Comparison of ENCODE assay signal across 10 cellular contexts in the genomic region with DNA sequence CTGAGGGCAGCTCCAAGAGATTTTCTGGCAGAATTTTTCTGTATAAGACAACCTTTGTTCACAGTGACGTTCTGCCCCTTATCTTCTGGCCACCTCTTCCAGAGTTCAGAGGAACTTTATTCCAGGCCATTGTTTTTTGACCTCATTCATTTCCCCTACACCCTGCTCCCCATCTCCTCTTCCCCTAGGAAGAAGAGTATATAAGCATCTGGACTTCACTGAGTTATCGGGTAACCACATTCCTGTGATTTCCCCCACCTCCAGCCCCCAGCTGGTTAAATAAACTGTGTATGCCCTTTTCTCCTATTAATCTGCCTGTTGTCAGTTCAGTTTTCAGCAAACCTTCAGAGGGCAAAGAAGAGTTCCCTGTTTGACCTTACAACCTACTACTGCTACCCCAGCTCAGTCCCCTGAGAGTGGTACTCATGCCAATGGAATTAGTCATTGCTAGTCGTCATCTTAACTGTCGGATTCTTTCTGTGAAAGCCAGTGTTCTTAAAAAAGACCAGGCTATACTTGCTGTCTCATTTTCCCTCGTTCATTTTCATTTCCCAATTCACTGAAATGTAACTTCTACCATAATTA. TPM values are rescaled to one million over a fixed set of nuclear protein-coding genes. Genes with fewer than 3 reads are reported as not detected.
DNase-seq lines count a peak whose midpoint lies in the region; ATAC-seq, FAIRE-seq and TF ChIP-seq lines count a peak whose summit lies in the region.
"Had no signal": no experiment of that assay in that cellular context is flagged by ENCODE, and none has a peak within 500 bp of the region (broad histone marks: within the 10 kb centered on the region; RNA-seq: fewer than 3 reads in every experiment).

No MANE protein-coding gene starts in this region.

- CTCF ChIA-PET in GM12878 (lab: Yijun Ruan, JAX) = interaction anchor here (0.6 kb wide), 1 partner anchor 31 kb away, joined by 3 read pairs; no protein-coding TSS in a partner anchor
- CTCF ChIA-PET in activated CD4-positive, alpha-beta memory T cell treated with anti-CD3 and anti-CD28 coated beads for 36 hours (lab: Charles Lee) = interaction anchor here (1.3 to 1.5 kb wide), 2 partner anchors 12 to 147 kb away, joined by 3 to 4 read pairs; a partner anchor contains a TSS

- RAD21 ChIA-PET in GM12878 (lab: Charles Lee; ENCODE audit: unreplicated experiment) = interaction anchor here (2.3 kb wide), 1 partner anchor 147 kb away, joined by 10 read pairs; a partner anchor contains a TSS

- no peaks in the 10 kb centered on the region for H3K36me3 Mint-ChIP-seq in activated T-cell treated with anti-CD3 and anti-CD28 coated beads, Interleukin-2, amount 50 U/mL, for 4 hours (ENCODE audit: insufficient read depth)
- no peaks in the 10 kb centered on the region for H3K36me3 Mint-ChIP-seq in activated CD4-positive, alpha-beta memory T cell treated with anti-CD3 and anti-CD28 coated beads for 36 hours

- FAIRE-seq in GM12878 (lab: Jason Lieb, UNC) = no peak
- FAIRE-seq: GM18507 had no signal

- no peak for TF ChIP-seq POLR2A in GM12878 (IDR thresholded peaks at IDR 0.05; ENCODE audit: low read depth, low read length)
- no peak for TF ChIP-seq POLR2A in right lobe of liver (IDR thresholded peaks at IDR 0.05)

- no peaks in the 10 kb centered on the region for H3K4me1 Mint-ChIP-seq in activated T-cell treated with anti-CD3 and anti-CD28 coated beads, Interleukin-2, amount 50 U/mL, for 4 hours (ENCODE audit: low read depth)
- H3K4me1 Mint-ChIP-seq in activated CD4-positive, alpha-beta memory T cell treated with anti-CD3 and anti-CD28 coated beads for 36 hours (ENCODE audit: low read depth) = no peaks in the 10 kb centered on the region
- H3K4me1 Mint-ChIP-seq: activated CD4-positive, alpha-beta memory T cell treated with anti-CD3 and anti-CD28 coated beads, Interleukin-2, amount 10 ng/mL, durations not matched to agents 7 days and 5 days had no signal

- TF ChIP-seq RAD21 in GM12878 (IDR thresholded peaks at IDR 0.05; ENCODE audit: insufficient read depth, low read depth, low read length) = no peak

- in situ Hi-C loops in GM12878 (cut with MboI) = no loop called here
- in situ Hi-C loops in GM13976 (cut with MboI; ENCODE audit: low sequenced_read_pairs, unreplicated experiment) = no loop called here

- BruUV-seq in GM12878 (replicated peaks; lab: Mats Ljungman, UMichigan) = no TSS peak

- no peak overlapping the region for H3K4me3 ChIP-seq in BLaER1
- H3K4me3 ChIP-seq in GM12878 = no peak overlapping the region
- H3K4me3 ChIP-seq in right lobe of liver = no peak overlapping the region

- H3K27ac ChIP-seq in BLaER1 = no peak overlapping the region
- H3K27ac ChIP-seq in GM12878 (ENCODE audit: control insufficient read depth, insufficient read depth) = no peak overlapping the region
- peak overlapping the region; percentile 53 to 75 (median 68) for H3K27ac ChIP-seq in right lobe of liver

- POLR2A ChIA-PET in GM12878 (lab: Charles Lee) = interaction anchor here (0.6 kb wide), 1 partner anchor 24 kb away, joined by 6 read pairs; no protein-coding TSS in a partner anchor
- POLR2A ChIA-PET in activated CD4-positive, alpha-beta memory T cell treated with anti-CD3 and anti-CD28 coated beads for 36 hours (lab: Charles Lee) = no interaction called here

- H3K9ac ChIP-seq in BLaER1 (no peak overlapping the region), GM12878 (ENCODE audit: control insufficient read depth, insufficient read depth, low read length) (no peak overlapping the region)

- H4K20me1 ChIP-seq in BLaER1 (no peaks in the 10 kb centered on the region), GM12878 (ENCODE audit: control insufficient read depth, insufficient read depth) (no peaks in the 10 kb centered on the region)

- DNase-seq in GM12878 (ENCODE audit: low read depth, low spot score) (no peak), right lobe of liver (no peak), GM13976 (ENCODE audit: low spot score) (no peak)
- no peak for DNase-seq in activated T-cell treated with anti-CD3 and anti-CD28 coated beads, Interleukin-2, amount 50 U/mL, for 4 hours
- no peak for DNase-seq in activated CD4-positive, alpha-beta memory T cell treated with anti-CD3 and anti-CD28 coated beads for 36 hours
- DNase-seq: activated CD4-positive, alpha-beta memory T cell treated with anti-CD3 and anti-CD28 coated beads, Interleukin-2, amount 10 ng/mL, durations not matched to agents 7 days and 5 days had no signal

- no peak for TF ChIP-seq CTCF in GM12878 (IDR thresholded peaks at IDR 0.05 in 2 of 3, conservative IDR thresholded peaks at IDR 0.05 in 1 of 3; ENCODE audit: control insufficient read depth in 2 of 3, extremely low read depth in 1 of 3, insufficient read depth in 1 of 3, low read depth in 3 of 3, low read length in 3 of 3)
- TF ChIP-seq CTCF in right lobe of liver (IDR thresholded peaks at IDR 0.05) = no peak
- TF ChIP-seq CTCF in GM13976 (IDR thresholded peaks at IDR 0.05; ENCODE audit: borderline replicate concordance, control extremely low read depth, extremely low read depth, insufficient read depth, missing control alignments) = no peak

- SMC1A ChIA-PET in GM12878 (lab: Charles Lee; ENCODE audit: uncharacterized antibody, unreplicated experiment) = interaction anchor here (0.7 kb wide), 1 partner anchor 13 kb away, joined by 4 read pairs; no protein-coding TSS in a partner anchor

- H3K4me3 Mint-ChIP-seq in activated T-cell treated with anti-CD3 and anti-CD28 coated beads, Interleukin-2, amount 50 U/mL, for 4 hours = no peak overlapping the region
- no peak overlapping the region for H3K4me3 Mint-ChIP-seq in activated CD4-positive, alpha-beta memory T cell treated with anti-CD3 and anti-CD28 coated beads for 36 hours
- H3K4me3 Mint-ChIP-seq: activated CD4-positive, alpha-beta memory T cell treated with anti-CD3 and anti-CD28 coated beads, Interleukin-2, amount 10 ng/mL, durations not matched to agents 7 days and 5 days had no signal

- H2AFZ ChIP-seq in GM12878 (ENCODE audit: control insufficient read depth, low read depth, low read length) = no peak overlapping the region

- peak; percentile 60 for ATAC-seq in HG03469 (IDR thresholded peaks at IDR 0.05; ENCODE audit: unreplicated experiment)
- ATAC-seq in GM12878 = peak; percentile 78
- ATAC-seq in right lobe of liver = peak; percentile 79 to 91 (median 88)
- no peak for ATAC-seq in activated T-cell treated with anti-CD3 and anti-CD28 coated beads, Interleukin-2, amount 50 U/mL, for 4 hours
- ATAC-seq in HG03175 (IDR thresholded peaks at IDR 0.05; ENCODE audit: unreplicated experiment) = no peak

- peak overlapping the region; percentile 23 for H3K4me2 ChIP-seq in BLaER1
- H3K4me2 ChIP-seq in GM12878 (ENCODE audit: control insufficient read depth, insufficient read depth) = no peak overlapping the region

- H3K36me3 ChIP-seq in BLaER1 (no peaks in the 10 kb centered on the region), GM12878 (ENCODE audit: control insufficient read depth in 2 of 2, insufficient read depth in 2 of 2, low read length in 1 of 2) (no peaks in the 10 kb centered on the region), right lobe of liver (no peaks in the 10 kb centered on the region)

- H3K9me3 ChIP-seq in BLaER1 (peaks cover 17% of the 10 kb centered on the region; the same call in 1 of the 2 replicates), GM12878 (replicated peaks; ENCODE audit: control insufficient read depth, insufficient read depth, low read length) (no peaks in the 10 kb centered on the region), right lobe of liver (no peaks in the 10 kb centered on the region)

- no peak overlapping the region for H3K27ac Mint-ChIP-seq in activated CD4-positive, alpha-beta memory T cell treated with anti-CD3 and anti-CD28 coated beads for 36 hours
- H3K27ac Mint-ChIP-seq: activated CD4-positive, alpha-beta memory T cell treated with anti-CD3 and anti-CD28 coated beads, Interleukin-2, amount 10 ng/mL, durations not matched to agents 7 days and 5 days had no signal

- no peaks in the 10 kb centered on the region for H3K27me3 ChIP-seq in BLaER1
- no peaks in the 10 kb centered on the region; a peak in 1 of 4 replicates for H3K27me3 ChIP-seq in GM12878 (replicated peaks in 1 of 2; ENCODE audit: control insufficient read depth in 2 of 2, insufficient read depth in 2 of 2, low read length in 1 of 2)
- H3K27me3 ChIP-seq in right lobe of liver = no peaks in the 10 kb centered on the region

- intact Hi-C loops in GM12878 (cut with micrococcal nuclease; ENCODE audit: unreplicated experiment) (no loop called here), right lobe of liver (cut with DNase I) (no loop called here)
- intact Hi-C loops in activated CD4-positive, alpha-beta memory T cell treated with anti-CD3 and anti-CD28 coated beads for 36 hours (cut with micrococcal nuclease) = no loop called here

- no peak for TF ChIP-seq EP300 in GM12878 (IDR thresholded peaks at IDR 0.05; ENCODE audit: borderline replicate concordance in 1 of 2, control insufficient read depth in 1 of 2, low read depth in 2 of 2, low read length in 2 of 2)

- peaks cover 8% of the 10 kb centered on the region for H3K27me3 Mint-ChIP-seq in activated T-cell treated with anti-CD3 and anti-CD28 coated beads, Interleukin-2, amount 50 U/mL, for 4 hours (ENCODE audit: low read depth)
- peaks cover 6% of the 10 kb centered on the region for H3K27me3 Mint-ChIP-seq in activated CD4-positive, alpha-beta memory T cell treated with anti-CD3 and anti-CD28 coated beads for 36 hours

- H3K9me3 Mint-ChIP-seq in activated T-cell treated with anti-CD3 and anti-CD28 coated beads, Interleukin-2, amount 50 U/mL, for 4 hours = no peaks in the 10 kb centered on the region
- no peaks in the 10 kb centered on the region for H3K9me3 Mint-ChIP-seq in activated CD4-positive, alpha-beta memory T cell treated with anti-CD3 and anti-CD28 coated beads for 36 hours
- H3K9me3 Mint-ChIP-seq: activated CD4-positive, alpha-beta memory T cell treated with anti-CD3 and anti-CD28 coated beads, Interleukin-2, amount 10 ng/mL, durations not matched to agents 7 days and 5 days had no signal

- H3K79me2 ChIP-seq in GM12878 (ENCODE audit: control insufficient read depth, insufficient read depth, low read length) = no peaks in the 10 kb centered on the region

- H3K4me1 ChIP-seq in BLaER1 (peaks cover 9% of the 10 kb centered on the region), GM12878 (ENCODE audit: control insufficient read depth, insufficient read depth, low read length) (no peaks in the 10 kb centered on the region), right lobe of liver (peaks cover 0 to 28% (median 7%) of the 10 kb centered on the region in 4 donors)

- WGBS in GM12878 (ENCODE audit: insufficient coverage, insufficient replicate concordance, low lambda C conversion rate, missing lambda C conversion rate) = under 1% methylated on average over 5 of the region's 5 CpGs
- WGBS in right lobe of liver (ENCODE audit: insufficient coverage, low coverage, low lambda C conversion rate, missing lambda C conversion rate) = 12% methylated on average over 5 of the region's 5 CpGs

RNA-seq across cellular contexts. Expression of a gene that starts 14.3 kb away (rescaled TPM):
- total RNA-seq in GM12878 (2013; cell fraction: nucleolus; rRNA removed) = 2.0 and 2.9 TPM in 2 replicates
- total RNA-seq in GM12878 (2014; rRNA removed) (4.4 and 4.8 TPM in 2 replicates), GM12878 (2014; rRNA removed; fragmentation: Illumina TruSeq; extraction: Trizol) (4.7 and 4.8 TPM in 2 replicates), GM12878 (2021) (4.8 and 8.4 TPM in 2 replicates), right lobe of liver (1 to 10 TPM; 1.5 to 8.3 (median 5.0) TPM)
- 0.42 TPM for polyA plus RNA-seq in GM12878 (2011; ENCODE audit: low read depth)
- polyA plus RNA-seq in GM12878 (2011; rRNA removed) (1.9 and 3.3 TPM in 2 replicates), GM12878 (2014; fragmentation: Illumina TruSeq; extraction: Trizol) (2.6 and 5.8 TPM in 2 replicates), GM12878 (2014; fragmentation: Nextera tagmentation; extraction: Ambion mirVana) (10 to 100 TPM; 15.1 to 19.2 TPM), GM12878 (2014; rRNA removed) (4.4 and 6.6 TPM in 2 replicates), GM12878 (2016; fragmentation: Nextera tagmentation; extraction: Ambion mirVana) (10 to 100 TPM; 11.7 to 13.2 TPM)
- polyA plus RNA-seq in GM12878 (2011; cell fraction: cytosol; rRNA removed) = 0.88 and 2.9 TPM in 2 replicates
- polyA plus RNA-seq in GM12878 (2011; cell fraction: nucleus; rRNA removed) = 1.5 and 2.3 TPM in 2 replicates
- 1.5 and 2.7 TPM in 2 replicates for polyA plus RNA-seq in GM12878 (2012)
- 1.1 and 3.0 TPM in 2 replicates for polyA minus RNA-seq in GM12878 (2011; rRNA and poly(A)+ RNA removed)
- polyA minus RNA-seq in GM12878 (2011; cell fraction: cytosol; rRNA and poly(A)+ RNA removed) = 0.31 TPM in 1 of 2 replicates, not detected in the other
- 1.1 and 2.2 TPM in 2 replicates for polyA minus RNA-seq in GM12878 (2011; cell fraction: nucleus; rRNA and poly(A)+ RNA removed)
- total RNA-seq in activated T-cell treated with anti-CD3 and anti-CD28 coated beads, Interleukin-2, amount 50 U/mL, for 4 hours = 1 to 10 TPM; 4.3 to 4.9 (median 4.4) TPM
- total RNA-seq in activated CD4-positive, alpha-beta memory T cell treated with anti-CD3 and anti-CD28 coated beads for 36 hours = 1 to 10 TPM; 4.3 to 4.4 TPM

RNA-seq across cellular contexts. Expression of a gene that starts 30.1 kb away (rescaled TPM):
- not detected in 2 replicates for total RNA-seq in GM12878 (2013; cell fraction: nucleolus; rRNA removed)
- total RNA-seq in GM12878 (2014; rRNA removed) = under 0.01 TPM in 1 of 2 replicates, not detected in the other
- 0.04 TPM in 1 of 2 replicates, not detected in the other for total RNA-seq in GM12878 (2014; rRNA removed; fragmentation: Illumina TruSeq; extraction: Trizol)
- total RNA-seq in GM12878 (2021) = 0.05 TPM in 1 of 2 replicates, not detected in the other
- not detected for polyA plus RNA-seq in GM12878 (2011; ENCODE audit: low read depth)
- 0.03 TPM in 1 of 2 replicates, not detected in the other for polyA plus RNA-seq in GM12878 (2011; rRNA removed)
- polyA plus RNA-seq in GM12878 (2011; cell fraction: cytosol; rRNA removed) = not detected in 2 replicates
- not detected in 2 replicates for polyA plus RNA-seq in GM12878 (2011; cell fraction: nucleus; rRNA removed)
- polyA plus RNA-seq in GM12878 (2012) = 0.03 TPM in 1 of 2 replicates, not detected in the other
- under 0.01 and 0.02 TPM in 2 replicates for polyA plus RNA-seq in GM12878 (2014; fragmentation: Illumina TruSeq; extraction: Trizol)
- polyA plus RNA-seq in GM12878 (2014; fragmentation: Nextera tagmentation; extraction: Ambion mirVana) = under 1 TPM in 1 of 2 experiments, not detected in 1; 0.02 TPM
- polyA plus RNA-seq in GM12878 (2014; rRNA removed) = not detected in 2 replicates
- polyA plus RNA-seq in GM12878 (2016; fragmentation: Nextera tagmentation; extraction: Ambion mirVana) = under 1 TPM in 1 of 2 experiments, not detected in 1; 0.10 TPM
- polyA minus RNA-seq in GM12878 (2011; rRNA and poly(A)+ RNA removed) = not detected in 2 replicates
- polyA minus RNA-seq in GM12878 (2011; cell fraction: cytosol; rRNA and poly(A)+ RNA removed) = not detected in 2 replicates
- not detected in 2 replicates for polyA minus RNA-seq in GM12878 (2011; cell fraction: nucleus; rRNA and poly(A)+ RNA removed)
- 100 to 1,000 TPM in 3 of 6 experiments, 10 to 100 TPM in 3; 45.6 to 181 (median 106) TPM for total RNA-seq in right lobe of liver
- under 1 TPM; 0.03 to 0.15 (median 0.03) TPM for total RNA-seq in activated T-cell treated with anti-CD3 and anti-CD28 coated beads, Interleukin-2, amount 50 U/mL, for 4 hours
- total RNA-seq in activated CD4-positive, alpha-beta memory T cell treated with anti-CD3 and anti-CD28 coated beads for 36 hours = under 1 TPM; 0.15 to 0.21 TPM

Comparison
In these comparisons a context has a peak if more than half of its experiments do, and no peak if none do; other contexts are left out.
1. H3K27ac ChIP-seq: peak in right lobe of liver (3 of 3); none in BLaER1 (single experiment) and GM12878 (single experiment).
2. ATAC-seq: peak in HG03469 (single experiment), GM12878 (single experiment) and right lobe of liver (4 of 4); none in activated T-cell treated with anti-CD3 and anti-CD28 coated beads, Interleukin-2, amount 50 U/mL, for 4 hours (0 of 2) and HG03175 (single experiment).
3. RNA of a gene that starts 30.1 kb away (total RNA-seq): 45.6 to 181 TPM in right lobe of liver; 0.15 to 0.21 TPM in activated CD4-positive, alpha-beta memory T cell treated with anti-CD3 and anti-CD28 coated beads for 36 hours, under 0.01 to 0.05 TPM in GM12878 and 0.03 to 0.15 TPM in activated T-cell treated with anti-CD3 and anti-CD28 coated beads, Interleukin-2, amount 50 U/mL, for 4 hours; every median in the first group is over 10 times any median in the second.